In the genomic region with DNA sequence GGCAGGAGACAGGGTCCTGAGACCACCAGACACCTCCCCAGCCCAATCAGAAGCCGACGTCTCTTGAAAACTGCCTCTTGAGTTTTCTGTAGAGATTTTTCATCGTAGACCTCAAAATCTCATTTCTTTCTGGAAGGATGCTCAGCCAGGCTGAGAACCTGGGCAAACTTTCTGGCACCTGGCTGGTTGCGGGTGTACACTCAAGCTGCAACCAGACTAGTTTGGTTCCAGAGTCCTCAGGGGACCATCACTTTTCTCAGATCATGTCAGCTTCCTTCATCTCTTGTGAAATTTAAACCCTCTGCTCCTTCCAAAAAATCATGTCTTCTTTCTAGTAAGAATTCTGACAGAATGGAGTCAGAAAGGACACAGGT, we compare ENCODE assay signal across 16 cellular contexts. TPM values are rescaled to one million over a fixed set of nuclear protein-coding genes. Genes with fewer than 3 reads are reported as not detected.
DNase-seq lines count a peak whose midpoint lies in the region; ATAC-seq, FAIRE-seq and TF ChIP-seq lines count a peak whose summit lies in the region.
"Had no signal": no experiment of that assay in that cellular context is flagged by ENCODE, and none has a peak within 500 bp of the region (broad histone marks: within the 10 kb centered on the region; RNA-seq: fewer than 3 reads in every experiment).

No MANE protein-coding gene starts in this region.

- TF ChIP-seq POLR2A in GM12892 (IDR thresholded peaks at IDR 0.05; ENCODE audit: low read depth, low read length): no peak
- no peak for TF ChIP-seq POLR2A in HepG2 (IDR thresholded peaks at IDR 0.05; ENCODE audit: insufficient read depth in 1 of 2, low read depth in 2 of 2, low read length in 2 of 2)

- no peak overlapping the region for H3K4me2 ChIP-seq in HepG2 (ENCODE audit: low read depth, low read length)

- H3K9me3 Mint-ChIP-seq in activated naive CD4-positive, alpha-beta T cell treated with anti-CD3 and anti-CD28 coated beads, Interleukin-2, amount 50 U/mL, for 72 hours: no peaks in the 10 kb centered on the region
- H3K9me3 Mint-ChIP-seq: endodermal cell had no signal

- H3K9me3 ChIP-seq in HAP-1: no peaks in the 10 kb centered on the region
- H3K9me3 ChIP-seq in HepG2 (ENCODE audit: low read length): no peaks in the 10 kb centered on the region
- H3K9me3 ChIP-seq: adrenal gland, Caco-2 had no signal

- TF ChIP-seq RAD21 in HepG2 (CRISPR knock-in tag; IDR thresholded peaks at IDR 0.05): no peak

- peak overlapping the region; percentile 7 to 74 for H3K27ac Mint-ChIP-seq in activated naive CD4-positive, alpha-beta T cell treated with anti-CD3 and anti-CD28 coated beads, Interleukin-2, amount 50 U/mL, for 72 hours
- H3K27ac Mint-ChIP-seq: endodermal cell had no signal

- H4K20me1 ChIP-seq in HepG2 (ENCODE audit: insufficient read depth, low read length): no peaks in the 10 kb centered on the region

- peak; percentile 36 for FAIRE-seq in GM12892 (lab: Jason Lieb, UNC)
- FAIRE-seq in HepG2 (lab: Jason Lieb, UNC): no peak
- FAIRE-seq: K562, RCC 7860 had no signal

- ATAC-seq in GM19438 (IDR thresholded peaks at IDR 0.05; ENCODE audit: low read depth, unreplicated experiment) (peak; percentile 35), HG03135 (IDR thresholded peaks at IDR 0.05; ENCODE audit: unreplicated experiment) (peak; percentile 31), GM18517 (IDR thresholded peaks at IDR 0.05; ENCODE audit: unreplicated experiment) (no peak), HepG2 (no peak)
- peak in 1 of 2 donors; percentile 52 for ATAC-seq in activated naive CD4-positive, alpha-beta T cell treated with anti-CD3 and anti-CD28 coated beads, Interleukin-2, amount 50 U/mL, for 72 hours
- ATAC-seq: HCT116 had no signal

- WGBS in HepG2 (ENCODE audit: low lambda C conversion rate): 98% methylated on average over 4 of the region's 4 CpGs

- POLR2A ChIA-PET in HepG2 (lab: Yijun Ruan, JAX): no interaction called here

- TF ChIP-seq CTCF in HepG2 (CRISPR knock-in tag; IDR thresholded peaks at IDR 0.05): no peak

- H3K4me3 ChIP-seq in HAP-1: no peak overlapping the region
- H3K4me3 ChIP-seq in HepG2 (replicated peaks in 1 of 3; ENCODE audit: insufficient read depth in 1 of 3, low read depth in 2 of 3, low read length in 3 of 3): no peak overlapping the region
- H3K4me3 ChIP-seq: adrenal gland, K562 had no signal

- TF ChIP-seq EP300 in HepG2 (IDR thresholded peaks at IDR 0.05; ENCODE audit: low read depth in 2 of 2, low read length in 2 of 2) (no peak), HepG2 (CRISPR knock-in tag; IDR thresholded peaks at IDR 0.05; ENCODE audit: borderline replicate concordance) (no peak)

- no peak for DNase-seq in GM12892 (ENCODE audit: insufficient read length)
- DNase-seq in activated naive CD4-positive, alpha-beta T cell treated with anti-CD3 and anti-CD28 coated beads, Interleukin-2, amount 50 U/mL, for 72 hours (ENCODE audit: low spot score in 2 of 2): no peak
- DNase-seq in germinal center (ENCODE audit: low spot score): no peak
- no peak for DNase-seq in HAP-1 (ENCODE audit: low spot score in 2 of 2)
- no peak for DNase-seq in HepG2 (ENCODE audit: low spot score)
- DNase-seq: Caco-2, endodermal cell, NCI-H2171 treated with DMSO at 0.1 percent for 48 hours, posterior cingulate gyrus had no signal

- CTCF ChIA-PET in HepG2 (lab: Yijun Ruan, JAX; ENCODE audit: low intra/inter-chr PET ratio, low total read pairs): no interaction called here

- H3K4me1 ChIP-seq in HAP-1 (peaks cover 6% of the 10 kb centered on the region), HepG2 (ENCODE audit: insufficient read depth, low read length) (no peaks in the 10 kb centered on the region)
- H3K4me1 ChIP-seq: adrenal gland, Caco-2 had no signal

- BruUV-seq in HepG2 (replicated peaks; lab: Mats Ljungman, UMichigan): no TSS peak

- no peak overlapping the region for H2AFZ ChIP-seq in HepG2 (ENCODE audit: low read length)

- peaks cover 6% of the 10 kb centered on the region for H3K79me2 ChIP-seq in HepG2 (ENCODE audit: insufficient read depth, low read length)

- intact Hi-C loops in HepG2 (cut with micrococcal nuclease; ENCODE audit: unreplicated experiment): no loop called here

- in situ Hi-C loops in HAP-1 (cut with MboI; ENCODE audit: low sequenced_read_pairs): no loop called here
- in situ Hi-C loops in HepG2 (cut with HindIII; ENCODE audit: extremely low pct_ligation_motif_present, low pct_unique_long_range_greater_than_20kb): no loop called here

- H3K27me3 ChIP-seq in HAP-1 (ENCODE audit: low read depth) (no peaks in the 10 kb centered on the region), HepG2 (ENCODE audit: control insufficient read depth in 1 of 2, insufficient read depth in 2 of 2, low read length in 2 of 2) (no peaks in the 10 kb centered on the region)
- H3K27me3 ChIP-seq: adrenal gland had no signal

- peaks cover 0 to 5% of the 10 kb centered on the region in 2 donors for H3K36me3 Mint-ChIP-seq in activated naive CD4-positive, alpha-beta T cell treated with anti-CD3 and anti-CD28 coated beads, Interleukin-2, amount 50 U/mL, for 72 hours

- no peak overlapping the region for H3K9ac ChIP-seq in HepG2 (ENCODE audit: insufficient read depth, low read depth, low read length)

- H3K27ac ChIP-seq in HepG2 (ENCODE audit: extremely low read length, insufficient read depth, low read length): no peak overlapping the region
- H3K27ac ChIP-seq: adrenal gland had no signal

- no peaks in the 10 kb centered on the region for H3K36me3 ChIP-seq in HAP-1 (replicated peaks)
- 0 out of 5 replicates have a peak, but pooled peaks cover 0 to 4% of the 10 kb centered on the region in 2 experiments for H3K36me3 ChIP-seq in HepG2 (replicated peaks in 1 of 2; ENCODE audit: control insufficient read depth in 1 of 2, insufficient read depth in 2 of 2, low read length in 2 of 2)
- H3K36me3 ChIP-seq: adrenal gland had no signal

TF ChIP-seq in HepG2, 621 proteins besides CTCF, POLR2A, EP300 and RAD21 (continues in another document):
- TF ChIP-seq KLF16 (CRISPR knock-in tag; IDR thresholded peaks at IDR 0.05) (no peak), ETV5 (CRISPR knock-in tag; IDR thresholded peaks at IDR 0.05; ENCODE audit: borderline replicate concordance) (no peak), ZNF225 (CRISPR knock-in tag; IDR thresholded peaks at IDR 0.05) (no peak), CENPT (CRISPR knock-in tag; IDR thresholded peaks at IDR 0.05; ENCODE audit: low read depth) (no peak), CAMTA2 (CRISPR knock-in tag; IDR thresholded peaks at IDR 0.05; ENCODE audit: borderline replicate concordance) (no peak), ZNF24 (IDR thresholded peaks at IDR 0.05) (no peak), RXRA (CRISPR knock-in tag; IDR thresholded peaks at IDR 0.05) (no peak)
- TF ChIP-seq, protein P1, sequence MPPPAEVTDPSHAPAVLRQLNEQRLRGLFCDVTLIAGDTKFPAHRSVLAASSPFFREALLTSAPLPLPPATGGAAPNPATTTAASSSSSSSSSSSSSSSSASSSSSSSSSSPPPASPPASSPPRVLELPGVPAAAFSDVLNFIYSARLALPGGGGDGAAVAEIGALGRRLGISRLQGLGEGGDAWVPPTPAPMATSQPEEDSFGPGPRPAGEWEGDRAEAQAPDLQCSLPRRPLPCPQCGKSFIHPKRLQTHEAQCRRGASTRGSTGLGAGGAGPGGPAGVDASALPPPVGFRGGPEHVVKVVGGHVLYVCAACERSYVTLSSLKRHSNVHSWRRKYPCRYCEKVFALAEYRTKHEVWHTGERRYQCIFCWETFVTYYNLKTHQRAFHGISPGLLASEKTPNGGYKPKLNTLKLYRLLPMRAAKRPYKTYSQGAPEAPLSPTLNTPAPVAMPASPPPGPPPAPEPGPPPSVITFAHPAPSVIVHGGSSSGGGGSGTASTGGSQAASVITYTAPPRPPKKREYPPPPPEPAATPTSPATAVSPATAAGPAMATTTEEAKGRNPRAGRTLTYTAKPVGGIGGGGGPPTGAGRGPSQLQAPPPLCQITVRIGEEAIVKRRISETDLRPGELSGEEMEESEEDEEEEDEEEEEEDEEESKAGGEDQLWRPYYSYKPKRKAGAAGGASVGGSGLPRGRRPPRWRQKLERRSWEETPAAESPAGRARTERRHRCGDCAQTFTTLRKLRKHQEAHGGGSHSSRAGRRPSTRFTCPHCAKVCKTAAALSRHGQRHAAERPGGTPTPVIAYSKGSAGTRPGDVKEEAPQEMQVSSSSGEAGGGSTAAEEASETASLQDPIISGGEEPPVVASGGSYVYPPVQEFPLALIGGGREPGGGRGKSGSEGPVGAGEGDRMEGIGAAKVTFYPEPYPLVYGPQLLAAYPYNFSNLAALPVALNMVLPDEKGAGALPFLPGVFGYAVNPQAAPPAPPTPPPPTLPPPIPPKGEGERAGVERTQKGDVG (CRISPR knock-in tag; IDR thresholded peaks at IDR 0.05; ENCODE audit: borderline replicate concordance): no peak

RNA-seq across cellular contexts. Expression of a gene that starts 45.1 kb away (rescaled TPM):
- 6.5 TPM for polyA plus RNA-seq in GM12892 (2012; ENCODE audit: missing spikeins)
- total RNA-seq in activated naive CD4-positive, alpha-beta T cell treated with anti-CD3 and anti-CD28 coated beads, Interleukin-2, amount 50 U/mL, for 72 hours: 10 to 100 TPM; 34.2 to 59.9 TPM
- total RNA-seq in HepG2 (2016; rRNA removed; fragmentation: Illumina TruSeq; extraction: Trizol): 16.3 and 20.9 TPM in 2 replicates
- total RNA-seq in HepG2 (2016; cell fraction: cytosol; rRNA removed; fragmentation: Illumina TruSeq; extraction: Trizol; ENCODE audit: low read depth): 22.9 and 35.2 TPM in 2 replicates
- total RNA-seq in HepG2 (2016; cell fraction: insoluble cytoplasmic fraction; rRNA removed; fragmentation: Illumina TruSeq; extraction: Trizol): 17.4 and 22.1 TPM in 2 replicates
- total RNA-seq in HepG2 (2016; cell fraction: membrane; rRNA removed; fragmentation: Illumina TruSeq; extraction: Trizol): 31.5 and 35.8 TPM in 2 replicates
- 21.3 and 25.3 TPM in 2 replicates for total RNA-seq in HepG2 (2016; cell fraction: nucleus; rRNA removed; fragmentation: Illumina TruSeq; extraction: Trizol)
- 21.4 and 21.5 TPM in 2 replicates for polyA plus RNA-seq in HepG2 (2011; rRNA removed)
- polyA plus RNA-seq in HepG2 (2011; cell fraction: cytosol; rRNA removed): 18.5 and 26.0 TPM in 2 replicates
- polyA plus RNA-seq in HepG2 (2011; cell fraction: nucleus; rRNA removed): 17.4 and 20.3 TPM in 2 replicates
- polyA plus RNA-seq in HepG2 (2012): 12.6 and 15.2 TPM in 2 replicates
- polyA plus RNA-seq in HepG2 (2016; cell fraction: cytosol; fragmentation: Illumina TruSeq; extraction: Trizol; ENCODE audit: low read depth): 65.0 and 80.4 TPM in 2 replicates
- polyA plus RNA-seq in HepG2 (2016; cell fraction: insoluble cytoplasmic fraction; fragmentation: Illumina TruSeq; extraction: Trizol; ENCODE audit: low read depth): 41.8 and 49.0 TPM in 2 replicates
- 78.5 and 84.2 TPM in 2 replicates for polyA plus RNA-seq in HepG2 (2016; cell fraction: membrane; fragmentation: Illumina TruSeq; extraction: Trizol; ENCODE audit: low read depth)
- polyA plus RNA-seq in HepG2 (2016; cell fraction: nucleus; fragmentation: Illumina TruSeq; extraction: Trizol; ENCODE audit: insufficient read depth, low read depth): 56.7 and 59.4 TPM in 2 replicates
- 0.16 and 25.3 TPM in 2 replicates for polyA minus RNA-seq in HepG2 (2011; rRNA and poly(A)+ RNA removed; ENCODE audit: low replicate concordance)
- polyA minus RNA-seq in HepG2 (2011; cell fraction: cytosol; rRNA and poly(A)+ RNA removed): 15.5 and 16.0 TPM in 2 replicates
- polyA minus RNA-seq in HepG2 (2011; cell fraction: nucleus; rRNA and poly(A)+ RNA removed): 11.4 and 13.4 TPM in 2 replicates

Comparison
In these comparisons a context has a peak if more than half of its experiments do, and no peak if none do; other contexts are left out.
1. ATAC-seq: peak in GM19438 (single experiment) and HG03135 (single experiment); none in GM18517 (single experiment) and HepG2 (single experiment).